In genomic region chrX:150568320-150569154, GRCh38 we compare ENCODE assay signal across 1 cellular context.
TF ChIP-seq lines count a peak whose summit lies in the region.

TSS of gene MTM1 (plus strand) at chrX:150568621. CDS start at chrX:150592615, 23,994 bp downstream.

TF ChIP-seq in HepG2, 621 proteins besides CTCF, POLR2A, EP300 and RAD21 (continued from another document and continues in another):
- TF ChIP-seq ZBTB10 (CRISPR knock-in tag; IDR thresholded peaks at IDR 0.05; ENCODE audit: borderline replicate concordance), result no peak
- no peak for TF ChIP-seq TERF1 (CRISPR knock-in tag; IDR thresholded peaks at IDR 0.05)
- TF ChIP-seq ELK4 (CRISPR knock-in tag; IDR thresholded peaks at IDR 0.05; ENCODE audit: borderline replicate concordance), result no peak
- no peak for TF ChIP-seq ZFP36L1 (CRISPR knock-in tag; IDR thresholded peaks at IDR 0.05)
- no peak for TF ChIP-seq REXO4 (CRISPR knock-in tag; IDR thresholded peaks at IDR 0.05; ENCODE audit: borderline replicate concordance)
- no peak for TF ChIP-seq RBAK (CRISPR knock-in tag; IDR thresholded peaks at IDR 0.05)
- peak; percentile 65 for TF ChIP-seq ZFY (CRISPR knock-in tag; IDR thresholded peaks at IDR 0.05)
- TF ChIP-seq TAF1 (CRISPR knock-in tag; IDR thresholded peaks at IDR 0.05), result peak; percentile 68; the same call in 1 of the 2 replicates
- peak; percentile 43; the same call in 1 of the 3 replicates for TF ChIP-seq MXI1 (IDR thresholded peaks at IDR 0.05; ENCODE audit: borderline replicate concordance, low read depth, low read length)
- TF ChIP-seq GLMP (CRISPR knock-in tag; IDR thresholded peaks at IDR 0.05; ENCODE audit: borderline replicate concordance), result no peak
- peak; percentile 75 for TF ChIP-seq SP4 (CRISPR knock-in tag; IDR thresholded peaks at IDR 0.05)
- TF ChIP-seq ZNF557 (CRISPR knock-in tag; IDR thresholded peaks at IDR 0.05), result no peak
- peak; percentile 52; the same call in 1 of the 2 replicates for TF ChIP-seq SRF (IDR thresholded peaks at IDR 0.05; ENCODE audit: low read depth, low read length)
- no peak for TF ChIP-seq NFRKB (IDR thresholded peaks at IDR 0.05)
- TF ChIP-seq NFE2L1 (CRISPR knock-in tag; IDR thresholded peaks at IDR 0.05; ENCODE audit: borderline replicate concordance), result no peak
- TF ChIP-seq PHF8 (CRISPR knock-in tag; IDR thresholded peaks at IDR 0.05), result peak; percentile 56
- no peak for TF ChIP-seq STAT5B (CRISPR knock-in tag; IDR thresholded peaks at IDR 0.05)
- no peak for TF ChIP-seq TOPORS (CRISPR knock-in tag; IDR thresholded peaks at IDR 0.05)
- no peak for TF ChIP-seq ZSCAN9 (CRISPR knock-in tag; IDR thresholded peaks at IDR 0.05; ENCODE audit: borderline replicate concordance)
- peak; percentile 88 for TF ChIP-seq HCFC1 (IDR thresholded peaks at IDR 0.05; ENCODE audit: low read depth, low read length)
- TF ChIP-seq HMGXB3 (CRISPR knock-in tag; IDR thresholded peaks at IDR 0.05; ENCODE audit: borderline replicate concordance), result no peak
- TF ChIP-seq HDAC1 (CRISPR knock-in tag; IDR thresholded peaks at IDR 0.05), result peak; percentile 51; the same call in 1 of the 2 replicates
- TF ChIP-seq RAD51 (IDR thresholded peaks at IDR 0.05; ENCODE audit: borderline replicate concordance), result peak; percentile 88
- no peak for TF ChIP-seq YEATS2 (CRISPR knock-in tag; IDR thresholded peaks at IDR 0.05; ENCODE audit: borderline replicate concordance)
- TF ChIP-seq HOXA7 (CRISPR knock-in tag; IDR thresholded peaks at IDR 0.05), result no peak
- TF ChIP-seq MEIS2 (CRISPR knock-in tag; IDR thresholded peaks at IDR 0.05), result peak; percentile 25; the same call in 1 of the 2 replicates
- peak; percentile 47 for TF ChIP-seq HNRNPLL (IDR thresholded peaks at IDR 0.05; ENCODE audit: low read depth, low read length, poor library complexity, severe bottlenecking)
- no peak for TF ChIP-seq ZNF574 (CRISPR knock-in tag; IDR thresholded peaks at IDR 0.05)
- TF ChIP-seq KDM4B (CRISPR knock-in tag; IDR thresholded peaks at IDR 0.05), result no peak
- TF ChIP-seq ZNF343 (CRISPR knock-in tag; IDR thresholded peaks at IDR 0.05), result no peak
- TF ChIP-seq GABPA (IDR thresholded peaks at IDR 0.05; ENCODE audit: low read depth, low read length), result peak; percentile 48
- peak; percentile 85; the same call in 1 of the 2 replicates for TF ChIP-seq GABPA (CRISPR knock-in tag; IDR thresholded peaks at IDR 0.05; ENCODE audit: low read depth)
- peak; percentile 36; the same call in 1 of the 2 replicates for TF ChIP-seq KDM5B (CRISPR knock-in tag; IDR thresholded peaks at IDR 0.05; ENCODE audit: borderline replicate concordance)
- TF ChIP-seq ATF2 (CRISPR knock-in tag; IDR thresholded peaks at IDR 0.05), result no peak; the same call in 1 of the 2 replicates
- no peak for TF ChIP-seq HNF4A (CRISPR knock-in tag; IDR thresholded peaks at IDR 0.05)
- peak; percentile 55 for TF ChIP-seq BHLHE40 (IDR thresholded peaks at IDR 0.05; ENCODE audit: low read length)
- peak; percentile 82 for TF ChIP-seq CREM (IDR thresholded peaks at IDR 0.05)
- TF ChIP-seq CREM (CRISPR knock-in tag; IDR thresholded peaks at IDR 0.05), result no peak
- no peak for TF ChIP-seq ZSCAN31 (CRISPR knock-in tag; IDR thresholded peaks at IDR 0.05; ENCODE audit: low read depth)
- TF ChIP-seq ZNF512B (CRISPR knock-in tag; IDR thresholded peaks at IDR 0.05; ENCODE audit: borderline replicate concordance), result no peak
- peak; percentile 66 for TF ChIP-seq CREB1 (IDR thresholded peaks at IDR 0.05)
- peak; percentile 43; the same call in 1 of the 2 replicates for TF ChIP-seq CREB1 (CRISPR knock-in tag; IDR thresholded peaks at IDR 0.05)
- peak; percentile 27 for TF ChIP-seq TEAD3 (CRISPR knock-in tag; optimal IDR thresholded peaks at IDR 0.05; ENCODE audit: borderline replicate concordance)
- no peak; the same call in 1 of the 2 replicates for TF ChIP-seq FOXC1 (CRISPR knock-in tag; IDR thresholded peaks at IDR 0.05; ENCODE audit: borderline replicate concordance)
- TF ChIP-seq LCORL (IDR thresholded peaks at IDR 0.05), result no peak
- TF ChIP-seq LCORL (CRISPR knock-in tag; IDR thresholded peaks at IDR 0.05), result no peak
- TF ChIP-seq ZFAT (CRISPR knock-in tag; conservative IDR thresholded peaks at IDR 0.05), result no peak
- no peak for TF ChIP-seq TEAD2 (CRISPR knock-in tag; IDR thresholded peaks at IDR 0.05)
